Comparison of ENCODE assay signal across 8 cellular contexts in the genomic region with DNA sequence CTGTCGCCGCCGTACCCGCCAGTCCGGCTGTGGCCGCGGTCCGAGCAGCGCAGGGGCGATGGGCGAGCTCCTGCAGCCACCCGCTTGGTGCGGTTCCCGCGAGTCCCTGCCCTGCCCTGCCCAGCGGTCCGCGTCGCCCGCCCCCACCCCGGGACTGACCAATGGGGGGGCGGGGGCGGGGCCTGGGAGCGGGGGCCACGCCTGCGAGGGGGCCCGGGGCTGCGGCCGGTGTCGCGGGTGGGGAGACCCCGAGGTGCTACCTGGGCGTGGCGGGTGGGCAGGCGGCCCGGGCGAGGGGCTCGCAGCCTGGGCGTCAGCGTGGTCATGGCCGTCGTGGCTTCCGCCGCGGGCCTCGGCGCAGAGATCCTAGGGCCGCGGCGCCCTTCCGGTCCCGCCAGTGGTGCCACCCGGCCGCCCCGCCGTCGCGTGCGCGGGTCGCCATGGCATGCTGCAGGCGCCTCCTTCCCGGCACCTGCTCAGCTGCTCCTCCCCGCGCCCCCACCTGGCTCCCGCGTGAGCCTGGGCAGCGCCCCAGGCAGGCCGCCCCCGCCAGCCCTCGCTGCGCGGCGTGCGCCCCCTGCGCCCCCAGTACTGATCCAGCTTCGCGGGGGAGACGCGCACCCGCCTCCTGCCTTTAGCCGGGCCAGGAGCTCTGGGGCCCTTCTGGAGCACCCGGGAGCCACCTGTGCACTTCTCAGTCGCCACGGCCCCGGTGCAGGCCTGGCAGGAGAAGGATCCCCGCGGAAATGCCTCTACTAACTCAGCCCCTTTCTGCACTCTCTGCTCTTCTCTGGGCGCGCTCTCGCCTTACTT. TPM values are rescaled to one million over a fixed set of nuclear protein-coding genes. Genes with fewer than 3 reads are reported as not detected.
DNase-seq lines count a peak whose midpoint lies in the region; ATAC-seq and TF ChIP-seq lines count a peak whose summit lies in the region.

A gene with protein sequence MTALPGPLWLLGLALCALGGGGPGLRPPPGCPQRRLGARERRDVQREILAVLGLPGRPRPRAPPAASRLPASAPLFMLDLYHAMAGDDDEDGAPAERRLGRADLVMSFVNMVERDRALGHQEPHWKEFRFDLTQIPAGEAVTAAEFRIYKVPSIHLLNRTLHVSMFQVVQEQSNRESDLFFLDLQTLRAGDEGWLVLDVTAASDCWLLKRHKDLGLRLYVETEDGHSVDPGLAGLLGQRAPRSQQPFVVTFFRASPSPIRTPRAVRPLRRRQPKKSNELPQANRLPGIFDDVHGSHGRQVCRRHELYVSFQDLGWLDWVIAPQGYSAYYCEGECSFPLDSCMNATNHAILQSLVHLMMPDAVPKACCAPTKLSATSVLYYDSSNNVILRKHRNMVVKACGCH (minus strand): TSS at position 108 of the 813 bp plus-strand sequence. CDS start 380 bp downstream, outside the sequence.

- DNase-seq in NCI-H345 treated with DMSO at 0.1 percent for 48 hours (lab: John Stamatoyannopoulos, UW; ENCODE audit: unreplicated experiment): peak; percentile 27
- DNase-seq in activated CD4-positive, alpha-beta T cell treated with anti-CD3 and anti-CD28 coated beads, Interleukin-2, amount 50 U/mL, for 1 hour: peak; percentile 28
- peak; percentile 85 for DNase-seq in endodermal cell
- peak; percentile 57 to 60 for DNase-seq in stimulated activated naive CD8-positive, alpha-beta T cell treated with anti-CD3 and anti-CD28 coated beads, Interleukin-15, amount 100 ng/mL, for 72 hours
- no peak for DNase-seq in amniotic stem cell (lab: John Stamatoyannopoulos, UW)

- ATAC-seq in HG02852 (IDR thresholded peaks at IDR 0.05; ENCODE audit: unreplicated experiment): peak; percentile 64
- peak; percentile 82 for ATAC-seq in stimulated activated naive CD8-positive, alpha-beta T cell treated with anti-CD3 and anti-CD28 coated beads, Interleukin-15, amount 100 ng/mL, for 72 hours

- H3K4me1 Mint-ChIP-seq in endodermal cell: peaks cover 2% of the 10 kb centered on the region
- peaks cover 14% of the 10 kb centered on the region for H3K4me1 Mint-ChIP-seq in stimulated activated naive CD8-positive, alpha-beta T cell treated with anti-CD3 and anti-CD28 coated beads, Interleukin-15, amount 100 ng/mL, for 72 hours

- H3K36me3 ChIP-seq in endodermal cell (ENCODE audit: control insufficient read depth, insufficient read depth, low read length): no peaks in the 10 kb centered on the region
- H3K36me3 ChIP-seq in mucosa of stomach (ENCODE audit: control insufficient read depth, insufficient read depth, low read length): no peaks in the 10 kb centered on the region

- H3K27ac ChIP-seq in endodermal cell (ENCODE audit: low read depth, low read length): no peak within 1 kb of the TSS

- peak within 1 kb of the TSS; percentile 50 for H3K4me3 Mint-ChIP-seq in endodermal cell
- H3K4me3 Mint-ChIP-seq in stimulated activated naive CD8-positive, alpha-beta T cell treated with anti-CD3 and anti-CD28 coated beads, Interleukin-15, amount 100 ng/mL, for 72 hours: peak within 1 kb of the TSS; percentile 80 to 86

- H3K4me3 ChIP-seq in GM08714 (ENCODE audit: low read length) (peak within 1 kb of the TSS; percentile 33; the same call in 1 of the 2 replicates), endodermal cell (ENCODE audit: low read length) (peak within 1 kb of the TSS; percentile 56), mucosa of stomach (ENCODE audit: low read length) (peak within 1 kb of the TSS; percentile 25)

- peaks cover 79% of the 10 kb centered on the region for H3K27me3 Mint-ChIP-seq in endodermal cell (ENCODE audit: insufficient read depth)
- peaks cover 65% of the 10 kb centered on the region for H3K27me3 Mint-ChIP-seq in stimulated activated naive CD8-positive, alpha-beta T cell treated with anti-CD3 and anti-CD28 coated beads, Interleukin-15, amount 100 ng/mL, for 72 hours

- no peaks in the 10 kb centered on the region for H3K9me3 Mint-ChIP-seq in endodermal cell
- no peaks in the 10 kb centered on the region for H3K9me3 Mint-ChIP-seq in stimulated activated naive CD8-positive, alpha-beta T cell treated with anti-CD3 and anti-CD28 coated beads, Interleukin-15, amount 100 ng/mL, for 72 hours

- H3K9ac ChIP-seq in endodermal cell (ENCODE audit: extremely low read depth, low read length, poor library complexity, severe bottlenecking): no peak within 1 kb of the TSS
- H3K9ac ChIP-seq in mucosa of stomach (ENCODE audit: low read length): peak within 1 kb of the TSS; percentile 55

- H3K27me3 ChIP-seq in endodermal cell (ENCODE audit: control insufficient read depth, insufficient read depth, low read length, poor library complexity, severe bottlenecking) (peaks cover 83% of the 10 kb centered on the region), mucosa of stomach (ENCODE audit: control insufficient read depth, insufficient read depth, low read length) (peaks cover 11% of the 10 kb centered on the region)

- no peak within 1 kb of the TSS for H3K27ac Mint-ChIP-seq in endodermal cell
- H3K27ac Mint-ChIP-seq in stimulated activated naive CD8-positive, alpha-beta T cell treated with anti-CD3 and anti-CD28 coated beads, Interleukin-15, amount 100 ng/mL, for 72 hours: no peak within 1 kb of the TSS

- H3K36me3 Mint-ChIP-seq in endodermal cell (ENCODE audit: low read depth): no peaks in the 10 kb centered on the region

- no peak for TF ChIP-seq CTCF in endodermal cell (conservative IDR thresholded peaks at IDR 0.05)

- H3K4me1 ChIP-seq in endodermal cell (ENCODE audit: control insufficient read depth, insufficient read depth, low read length) (no peaks in the 10 kb centered on the region), mucosa of stomach (ENCODE audit: control insufficient read depth, insufficient read depth, low read length) (no peaks in the 10 kb centered on the region)

- WGBS in endodermal cell (ENCODE audit: insufficient coverage in 1 of 2, insufficient read length in 1 of 2), 2 experiments: 2 to 4% methylated on average over 22 to 91 of the region's 91 CpGs

- H3K9me3 ChIP-seq in endodermal cell (ENCODE audit: control insufficient read depth, low read length) (no peaks in the 10 kb centered on the region), mucosa of stomach (ENCODE audit: control insufficient read depth, low read length) (no peaks in the 10 kb centered on the region)

RNA-seq across cellular contexts. Expression of the gene that starts here (rescaled TPM):
- total RNA-seq in endodermal cell: under 1 TPM; 0.13 to 0.29 TPM
- 0.36 TPM for polyA plus RNA-seq in endodermal cell (2013, experiment 1 of 2)
- polyA plus RNA-seq in endodermal cell (2013, experiment 2 of 2): 0.33 TPM

Comparison
In these comparisons a context has a peak if more than half of its experiments do, and no peak if none do; other contexts are left out.
1. Peak in DNase-seq and H3K4me3 ChIP-seq in endodermal cell; RNA of the gene not detected or under 1 TPM.